ENCODE assay signal across 1 cellular context in the genomic region with DNA sequence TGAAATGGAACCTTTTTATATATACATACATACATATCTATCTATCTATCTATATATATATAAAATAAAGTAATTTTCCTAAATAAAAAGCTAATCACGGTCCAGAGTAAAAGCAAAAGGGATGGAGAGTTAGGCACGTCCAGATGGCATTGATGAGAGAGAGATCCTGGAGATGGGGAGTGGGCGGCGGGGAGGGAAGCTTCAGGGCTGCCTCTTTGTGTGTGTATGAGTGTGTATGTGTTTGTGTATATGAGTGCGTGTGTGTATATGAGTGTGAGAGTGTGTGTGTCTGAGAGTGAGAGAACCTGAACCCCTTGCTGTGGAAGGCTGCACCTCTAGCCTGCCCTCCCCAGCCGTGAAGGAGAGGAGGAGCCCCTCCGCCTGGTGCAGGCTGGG.
TF ChIP-seq lines count a peak whose summit lies in the region.

No MANE protein-coding gene starts in this region.

TF ChIP-seq in H1, 55 proteins besides CTCF, POLR2A, EP300 and RAD21:
- TF ChIP-seq ASH2L (IDR thresholded peaks at IDR 0.05; ENCODE audit: low read length): no peak
- no peak for TF ChIP-seq MAX (IDR thresholded peaks at IDR 0.05)
- no peak for TF ChIP-seq NRF1 (IDR thresholded peaks at IDR 0.05; ENCODE audit: low read depth, low read length)
- TF ChIP-seq USF2 (IDR thresholded peaks at IDR 0.05; ENCODE audit: low read length): no peak
- TF ChIP-seq GABPA (IDR thresholded peaks at IDR 0.05; ENCODE audit: borderline replicate concordance, insufficient read depth, low read length): no peak
- no peak for TF ChIP-seq SRF (IDR thresholded peaks at IDR 0.05; ENCODE audit: low read depth, low read length)
- no peak for TF ChIP-seq HDAC6 (IDR thresholded peaks at IDR 0.05; ENCODE audit: low read depth, low read length)
- TF ChIP-seq, protein P1, sequence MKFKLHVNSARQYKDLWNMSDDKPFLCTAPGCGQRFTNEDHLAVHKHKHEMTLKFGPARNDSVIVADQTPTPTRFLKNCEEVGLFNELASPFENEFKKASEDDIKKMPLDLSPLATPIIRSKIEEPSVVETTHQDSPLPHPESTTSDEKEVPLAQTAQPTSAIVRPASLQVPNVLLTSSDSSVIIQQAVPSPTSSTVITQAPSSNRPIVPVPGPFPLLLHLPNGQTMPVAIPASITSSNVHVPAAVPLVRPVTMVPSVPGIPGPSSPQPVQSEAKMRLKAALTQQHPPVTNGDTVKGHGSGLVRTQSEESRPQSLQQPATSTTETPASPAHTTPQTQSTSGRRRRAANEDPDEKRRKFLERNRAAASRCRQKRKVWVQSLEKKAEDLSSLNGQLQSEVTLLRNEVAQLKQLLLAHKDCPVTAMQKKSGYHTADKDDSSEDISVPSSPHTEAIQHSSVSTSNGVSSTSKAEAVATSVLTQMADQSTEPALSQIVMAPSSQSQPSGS (IDR thresholded peaks at IDR 0.05; ENCODE audit: low read length): no peak
- TF ChIP-seq SIX5 (IDR thresholded peaks at IDR 0.05; ENCODE audit: low read depth, low read length): no peak
- TF ChIP-seq CHD1 (IDR thresholded peaks at IDR 0.05; ENCODE audit: low read depth, low read length): no peak
